14 cellular contexts compared by ENCODE assay signal in the genomic region with DNA sequence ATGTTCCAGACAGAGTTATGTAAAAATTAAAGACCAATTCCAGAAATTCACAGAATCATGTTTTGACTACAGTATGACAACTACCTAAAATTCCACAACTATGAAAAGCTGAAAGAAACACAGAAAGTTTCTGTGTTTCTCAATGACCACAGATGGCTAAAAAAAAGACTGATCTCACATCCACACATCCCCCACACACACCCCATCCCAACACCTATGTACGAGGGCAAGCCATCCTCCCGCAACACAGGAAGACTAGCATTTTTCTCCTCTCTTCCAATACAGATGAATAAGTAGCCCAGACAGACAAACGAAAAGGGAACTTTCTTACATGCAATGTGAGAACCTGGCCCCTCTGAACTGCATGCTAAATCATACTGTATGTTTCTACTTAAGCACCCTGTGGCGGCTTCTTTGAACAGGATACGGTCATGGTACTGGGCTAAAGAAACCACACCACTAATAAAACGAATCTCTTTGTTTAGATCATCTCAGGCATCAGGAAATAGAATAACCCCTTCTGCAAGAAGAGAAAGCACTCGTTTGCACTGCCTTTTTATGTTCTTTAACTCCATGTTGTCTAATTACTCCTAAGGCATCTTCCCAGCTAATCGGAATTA.
DNase-seq lines count a peak whose midpoint lies in the region; ATAC-seq and TF ChIP-seq lines count a peak whose summit lies in the region.
"Had no signal": no experiment of that assay in that cellular context is flagged by ENCODE, and none has a peak within 500 bp of the region (broad histone marks: within the 10 kb centered on the region; RNA-seq: fewer than 3 reads in every experiment).

No MANE protein-coding gene starts in this region.

- no peaks in the 10 kb centered on the region for H3K36me3 Mint-ChIP-seq in nephron progenitor cell (ENCODE audit: low read depth)

- DNase-seq in DMS79 (lab: John Stamatoyannopoulos, UW) (peak; percentile 0), DMS79 treated with DMSO at 0.1 percent for 48 hours (lab: John Stamatoyannopoulos, UW) (no peak), nephron progenitor cell (no peak), HCEC 1CT (no peak), 8988T (no peak), HEK293T (ENCODE audit: extremely low spot score) (no peak)
- DNase-seq: activated CD4-positive, alpha-beta T cell treated with anti-CD3 and anti-CD28 coated beads, Interleukin-2, amount 10 ng/mL, durations not matched to agents 7 days and 5 days; amygdala; NCI-H187 treated with DMSO at 0.1 percent for 48 hours; SHP77; substantia nigra had no signal

- no peak for TF ChIP-seq CTCF in nephron progenitor cell (IDR thresholded peaks at IDR 0.05)

- H3K9me3 Mint-ChIP-seq in nephron progenitor cell: no peaks in the 10 kb centered on the region
- H3K9me3 Mint-ChIP-seq: activated CD4-positive, alpha-beta T cell treated with anti-CD3 and anti-CD28 coated beads, Interleukin-2, amount 10 ng/mL, durations not matched to agents 7 days and 5 days; nephron had no signal

- POLR2A ChIA-PET in HEK293T (lab: Yijun Ruan, JAX): no interaction called here

- H3K4me3 Mint-ChIP-seq in nephron progenitor cell: peak overlapping the region; percentile 22
- H3K4me3 Mint-ChIP-seq: activated CD4-positive, alpha-beta T cell treated with anti-CD3 and anti-CD28 coated beads, Interleukin-2, amount 10 ng/mL, durations not matched to agents 7 days and 5 days; nephron had no signal

- peak overlapping the region; percentile 21 for H3K27ac Mint-ChIP-seq in nephron progenitor cell
- H3K27ac Mint-ChIP-seq: activated CD4-positive, alpha-beta T cell treated with anti-CD3 and anti-CD28 coated beads, Interleukin-2, amount 10 ng/mL, durations not matched to agents 7 days and 5 days; nephron had no signal

- CTCF ChIA-PET in HEK293T (lab: Yijun Ruan, JAX): interaction anchor here (0.5 kb wide), 1 partner anchor 1021 kb away, joined by 3 read pairs; no protein-coding TSS in a partner anchor

- H3K27me3 Mint-ChIP-seq in nephron progenitor cell (ENCODE audit: low read depth, poor library complexity): no peaks in the 10 kb centered on the region
- H3K27me3 Mint-ChIP-seq: activated CD4-positive, alpha-beta T cell treated with anti-CD3 and anti-CD28 coated beads, Interleukin-2, amount 10 ng/mL, durations not matched to agents 7 days and 5 days had no signal

- H3K4me1 Mint-ChIP-seq in nephron progenitor cell: peaks cover 46% of the 10 kb centered on the region

- ATAC-seq in GM21390 (IDR thresholded peaks at IDR 0.05; ENCODE audit: unreplicated experiment): peak; percentile 54
- peak; percentile 65 for ATAC-seq in HG03442 (IDR thresholded peaks at IDR 0.05; ENCODE audit: unreplicated experiment)

TF ChIP-seq in HEK293T, 16 proteins besides CTCF, POLR2A, EP300 and RAD21:
- no peak for TF ChIP-seq ARNT (IDR thresholded peaks at IDR 0.05)
- no peak for TF ChIP-seq NFRKB (IDR thresholded peaks at IDR 0.05)
- no peak for TF ChIP-seq CTBP1 (IDR thresholded peaks at IDR 0.05; ENCODE audit: borderline replicate concordance)
- no peak for TF ChIP-seq FOXA1 (IDR thresholded peaks at IDR 0.05)
- TF ChIP-seq ELF4 (IDR thresholded peaks at IDR 0.05): no peak
- TF ChIP-seq FOXM1 (IDR thresholded peaks at IDR 0.05; ENCODE audit: borderline replicate concordance): no peak
- no peak for TF ChIP-seq HDGF (IDR thresholded peaks at IDR 0.05; ENCODE audit: borderline replicate concordance)
- TF ChIP-seq SUZ12 (IDR thresholded peaks at IDR 0.05): no peak
- no peak for TF ChIP-seq BHLHE40 (IDR thresholded peaks at IDR 0.05; ENCODE audit: borderline replicate concordance)
- TF ChIP-seq FOXK2 (IDR thresholded peaks at IDR 0.05): no peak
- TF ChIP-seq L3MBTL2 (conservative IDR thresholded peaks at IDR 0.05): no peak
- TF ChIP-seq, protein P1, sequence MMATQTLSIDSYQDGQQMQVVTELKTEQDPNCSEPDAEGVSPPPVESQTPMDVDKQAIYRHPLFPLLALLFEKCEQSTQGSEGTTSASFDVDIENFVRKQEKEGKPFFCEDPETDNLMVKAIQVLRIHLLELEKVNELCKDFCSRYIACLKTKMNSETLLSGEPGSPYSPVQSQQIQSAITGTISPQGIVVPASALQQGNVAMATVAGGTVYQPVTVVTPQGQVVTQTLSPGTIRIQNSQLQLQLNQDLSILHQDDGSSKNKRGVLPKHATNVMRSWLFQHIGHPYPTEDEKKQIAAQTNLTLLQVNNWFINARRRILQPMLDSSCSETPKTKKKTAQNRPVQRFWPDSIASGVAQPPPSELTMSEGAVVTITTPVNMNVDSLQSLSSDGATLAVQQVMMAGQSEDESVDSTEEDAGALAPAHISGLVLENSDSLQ (IDR thresholded peaks at IDR 0.05): no peak
- no peak for TF ChIP-seq LEF1 (IDR thresholded peaks at IDR 0.05; ENCODE audit: borderline replicate concordance)
- TF ChIP-seq TARDBP (IDR thresholded peaks at IDR 0.05): no peak
- no peak for TF ChIP-seq ZNF384 (IDR thresholded peaks at IDR 0.05)
- no peak for TF ChIP-seq SP1 (IDR thresholded peaks at IDR 0.05)
